ENCODE assay signal across 19 cellular contexts in genomic region chr15:78996876-78997275, GRCh38. TPM values are rescaled to one million over a fixed set of nuclear protein-coding genes. Genes with fewer than 3 reads are reported as not detected.
DNase-seq lines count a peak whose midpoint lies in the region; ATAC-seq and TF ChIP-seq lines count a peak whose summit lies in the region.
"Had no signal": no experiment of that assay in that cellular context is flagged by ENCODE, and none has a peak within 500 bp of the region (broad histone marks: within the 10 kb centered on the region; RNA-seq: fewer than 3 reads in every experiment).

No MANE protein-coding gene starts in this region.

- H3K27me3 ChIP-seq in IMR-90 (ENCODE audit: control insufficient read depth, insufficient read depth, low read length), result no peaks in the 10 kb centered on the region; the same call in 1 of the 2 replicates
- H3K27me3 ChIP-seq: gastrocnemius medialis, vagina had no signal

- no peak overlapping the region for H3K18ac ChIP-seq in IMR-90 (ENCODE audit: low read depth, low read length)

- H3K9ac ChIP-seq in IMR-90 (ENCODE audit: low read depth, low read length), result no peak overlapping the region

- H2BK5ac ChIP-seq in IMR-90 (ENCODE audit: low read depth, low read length, poor library complexity, severe bottlenecking), result no peak overlapping the region

- H3K4me3 Mint-ChIP-seq in CD14-positive monocyte, result no peak overlapping the region
- no peak overlapping the region for H3K4me3 Mint-ChIP-seq in dendritic cell treated with granulocyte-macrophage colony-stimulating factor and Interleukin-4, amounts not matched to agents 40 ng/mL and 50 ng/mL, for 4 days
- no peak overlapping the region for H3K4me3 Mint-ChIP-seq in nephron progenitor cell
- H3K4me3 Mint-ChIP-seq in activated CD4-positive, alpha-beta T cell treated with anti-CD3 and anti-CD28 coated beads, Interleukin-2, amount 10 ng/mL, durations not matched to agents 7 days and 5 days, result no peak overlapping the region
- H3K4me3 Mint-ChIP-seq: CD4-positive, CD25-positive, alpha-beta regulatory T cell; naive B cell; stimulated activated naive CD8-positive, alpha-beta T cell treated with anti-CD3 and anti-CD28 coated beads, Interleukin-15, Interleukin-2, amounts not matched to agents 100 ng/mL and 50 ng/mL, for 24 hours; T-helper 2 cell treated with Interferon-gamma antibody and Interleukin-4, amounts not matched to agents 5 μg/mL and 100 μg/mL, for 36 hours had no signal

- H2BK15ac ChIP-seq in IMR-90 (ENCODE audit: low read depth, low read length), result no peak overlapping the region

- H3K36me3 ChIP-seq in IMR-90 (ENCODE audit: control insufficient read depth, insufficient read depth, low read length), result no peaks in the 10 kb centered on the region
- H3K36me3 ChIP-seq: gastrocnemius medialis, vagina had no signal

- H3K79me1 ChIP-seq in IMR-90 (ENCODE audit: low read depth in 1 of 2, low read length in 2 of 2), result no peaks in the 10 kb centered on the region

- no peaks in the 10 kb centered on the region for H3K9me3 ChIP-seq in IMR-90 (ENCODE audit: control insufficient read depth, insufficient read depth, low read length)
- H3K9me3 ChIP-seq: gastrocnemius medialis, vagina had no signal

- BruUV-seq in IMR-90 (replicated peaks; lab: Mats Ljungman, UMichigan), result no TSS peak

- no peak for TF ChIP-seq RAD21 in IMR-90 (IDR thresholded peaks at IDR 0.05; ENCODE audit: low read length)

- peak overlapping the region; percentile 58 for H2AFZ ChIP-seq in IMR-90 (replicated peaks; ENCODE audit: low read length, poor library complexity)

- H3K9me1 ChIP-seq in IMR-90 (ENCODE audit: insufficient read depth, low read length), result peaks cover 9% of the 10 kb centered on the region

- no peak overlapping the region for H2BK20ac ChIP-seq in IMR-90 (ENCODE audit: low read depth, low read length)

- TF ChIP-seq CTCF in CD14-positive monocyte (IDR thresholded peaks at IDR 0.05) (no peak), IMR-90 (conservative IDR thresholded peaks at IDR 0.05; ENCODE audit: low read depth, low read length) (no peak), nephron progenitor cell (IDR thresholded peaks at IDR 0.05) (no peak)

- no peak overlapping the region; the same call in 1 of the 2 replicates for H2AK5ac ChIP-seq in IMR-90 (ENCODE audit: low read depth, low read length)

- H4K20me1 ChIP-seq in IMR-90 (ENCODE audit: insufficient read depth, low read length), result no peaks in the 10 kb centered on the region

- in situ Hi-C loops in IMR-90 (cut with MboI; ENCODE audit: low sequenced_read_pairs), result no loop called here

- H4K8ac ChIP-seq in IMR-90 (ENCODE audit: low read depth in 2 of 2, low read length in 2 of 2), result no peak overlapping the region

- H3K4me1 Mint-ChIP-seq in CD14-positive monocyte (peaks cover 22% of the 10 kb centered on the region), nephron progenitor cell (peaks cover 19% of the 10 kb centered on the region)
- peaks cover 70% of the 10 kb centered on the region for H3K4me1 Mint-ChIP-seq in dendritic cell treated with granulocyte-macrophage colony-stimulating factor and Interleukin-4, amounts not matched to agents 40 ng/mL and 50 ng/mL, for 4 days (ENCODE audit: low read depth)
- no peaks in the 10 kb centered on the region for H3K4me1 Mint-ChIP-seq in activated CD4-positive, alpha-beta T cell treated with anti-CD3 and anti-CD28 coated beads, Interleukin-2, amount 10 ng/mL, durations not matched to agents 7 days and 5 days
- H3K4me1 Mint-ChIP-seq: CD4-positive, CD25-positive, alpha-beta regulatory T cell had no signal

- no peak for ATAC-seq in IMR-90 (ENCODE audit: low read depth)
- ATAC-seq: gastrocnemius medialis had no signal

- no peak overlapping the region for H4K5ac ChIP-seq in IMR-90 (ENCODE audit: low read depth, low read length)

- dilution Hi-C loops in IMR-90 (cut with HindIII; ENCODE audit: low sequenced_read_pairs, unreplicated experiment), result no loop called here

- intact Hi-C loops in CD14-positive monocyte (cut with micrococcal nuclease) (no loop called here), IMR-90 (cut with micrococcal nuclease) (no loop called here)
- intact Hi-C loops in dendritic cell treated with granulocyte-macrophage colony-stimulating factor and Interleukin-4, amounts not matched to agents 40 ng/mL and 50 ng/mL, for 4 days (cut with micrococcal nuclease), result no loop called here

- no peaks in the 10 kb centered on the region for H3K9me3 Mint-ChIP-seq in CD14-positive monocyte
- no peaks in the 10 kb centered on the region for H3K9me3 Mint-ChIP-seq in dendritic cell treated with granulocyte-macrophage colony-stimulating factor and Interleukin-4, amounts not matched to agents 40 ng/mL and 50 ng/mL, for 4 days
- H3K9me3 Mint-ChIP-seq in nephron progenitor cell, result no peaks in the 10 kb centered on the region
- H3K9me3 Mint-ChIP-seq in activated CD4-positive, alpha-beta T cell treated with anti-CD3 and anti-CD28 coated beads, Interleukin-2, amount 10 ng/mL, durations not matched to agents 7 days and 5 days, result no peaks in the 10 kb centered on the region
- H3K9me3 Mint-ChIP-seq: CD4-positive, CD25-positive, alpha-beta regulatory T cell; naive B cell; stimulated activated naive CD8-positive, alpha-beta T cell treated with anti-CD3 and anti-CD28 coated beads, Interleukin-15, Interleukin-2, amounts not matched to agents 100 ng/mL and 50 ng/mL, for 24 hours; T-helper 2 cell treated with Interferon-gamma antibody and Interleukin-4, amounts not matched to agents 5 μg/mL and 100 μg/mL, for 36 hours had no signal

- no peak overlapping the region for H3K27ac ChIP-seq in IMR-90 (ENCODE audit: insufficient read depth, low read length)
- H3K27ac ChIP-seq: gastrocnemius medialis, vagina had no signal

- H3K36me3 Mint-ChIP-seq in CD14-positive monocyte (peaks cover 0 to 4% of the 10 kb centered on the region in 2 donors), nephron progenitor cell (ENCODE audit: low read depth) (no peaks in the 10 kb centered on the region)
- peaks cover 8% of the 10 kb centered on the region for H3K36me3 Mint-ChIP-seq in dendritic cell treated with granulocyte-macrophage colony-stimulating factor and Interleukin-4, amounts not matched to agents 40 ng/mL and 50 ng/mL, for 4 days (ENCODE audit: low read depth)
- no peaks in the 10 kb centered on the region for H3K36me3 Mint-ChIP-seq in activated CD4-positive, alpha-beta T cell treated with anti-CD3 and anti-CD28 coated beads, Interleukin-2, amount 10 ng/mL, durations not matched to agents 7 days and 5 days (ENCODE audit: low read depth)
- H3K36me3 Mint-ChIP-seq: CD4-positive, CD25-positive, alpha-beta regulatory T cell; naive B cell had no signal

- H3K4me1 ChIP-seq in IMR-90 (ENCODE audit: control insufficient read depth, insufficient read depth, low read length), result no peaks in the 10 kb centered on the region; the same call in 1 of the 2 replicates
- H3K4me1 ChIP-seq: gastrocnemius medialis had no signal

- H3K27me3 Mint-ChIP-seq in CD14-positive monocyte (ENCODE audit: low read depth in 3 of 3), result peaks cover 4 to 6% (median 4%) of the 10 kb centered on the region in 3 donors
- peaks cover 3% of the 10 kb centered on the region for H3K27me3 Mint-ChIP-seq in dendritic cell treated with granulocyte-macrophage colony-stimulating factor and Interleukin-4, amounts not matched to agents 40 ng/mL and 50 ng/mL, for 4 days
- peaks cover 6% of the 10 kb centered on the region for H3K27me3 Mint-ChIP-seq in nephron progenitor cell (ENCODE audit: low read depth, poor library complexity)
- peaks cover 1% of the 10 kb centered on the region for H3K27me3 Mint-ChIP-seq in activated CD4-positive, alpha-beta T cell treated with anti-CD3 and anti-CD28 coated beads, Interleukin-2, amount 10 ng/mL, durations not matched to agents 7 days and 5 days
- H3K27me3 Mint-ChIP-seq: CD4-positive, CD25-positive, alpha-beta regulatory T cell; stimulated activated naive CD8-positive, alpha-beta T cell treated with anti-CD3 and anti-CD28 coated beads, Interleukin-15, Interleukin-2, amounts not matched to agents 100 ng/mL and 50 ng/mL, for 24 hours had no signal

- no peak overlapping the region for H3K56ac ChIP-seq in IMR-90 (ENCODE audit: extremely low read depth, insufficient read depth, low read length)

- no CpG with 5 or more reads among the region's 6 CpGs for WGBS in IMR-90 (ENCODE audit: extremely low coverage in 2 of 2, insufficient read length in 1 of 2), 2 experiments

- peak overlapping the region; percentile 40; the same call in 1 of the 2 replicates for H2BK120ac ChIP-seq in IMR-90 (ENCODE audit: low read depth, low read length)

- no peak overlapping the region for H3K14ac ChIP-seq in IMR-90 (replicated peaks; ENCODE audit: low read depth, low read length)

- H3K4ac ChIP-seq in IMR-90 (ENCODE audit: low read depth, low read length), result no peak overlapping the region

- H3K4me3 ChIP-seq in IMR-90 (ENCODE audit: insufficient read depth, low read depth, low read length), result no peak overlapping the region
- H3K4me3 ChIP-seq: gastrocnemius medialis, vagina had no signal

- peak; percentile 26 for DNase-seq in CD14-positive monocyte (ENCODE audit: low spot score)
- DNase-seq in IMR-90, result no peak
- no peak for DNase-seq in nephron progenitor cell
- DNase-seq in stimulated activated CD4-positive, alpha-beta T cell treated with anti-CD3 and anti-CD28 coated beads, Interleukin-2, amount 100 ng/mL, for 24 hours, result no peak
- no peak for DNase-seq in activated CD4-positive, alpha-beta T cell treated with anti-CD3 and anti-CD28 coated beads, Interleukin-2, amount 10 ng/mL, durations not matched to agents 7 days and 5 days
- DNase-seq in mucosa of gallbladder (ENCODE audit: low spot score), result no peak
- no peak for DNase-seq in activated T-cell treated with anti-CD3 and anti-CD28 coated beads, Interleukin-2, amount 50 U/mL, for 48 hours
- DNase-seq: activated CD4-positive, CD25-positive, alpha-beta regulatory T cell; amniotic stem cell; CD4-positive, CD25-positive, alpha-beta regulatory T cell; DMS79 treated with DMSO at 0.1 percent for 48 hours; gastrocnemius medialis; naive B cell; NCI-H1436 treated with DMSO at 0.1 percent for 48 hours; SHP77 treated with DMSO at 0.1 percent for 48 hours had no signal

- no peak overlapping the region for H3K4me2 ChIP-seq in IMR-90 (ENCODE audit: low read depth, low read length)

- CTCF ChIA-PET in IMR-90 (lab: Yijun Ruan, JAX), result no interaction called here
- CTCF ChIA-PET in activated CD4-positive, alpha-beta T cell treated with anti-CD3 and anti-CD28 coated beads, Interleukin-2, amount 10 ng/mL, durations not matched to agents 7 days and 5 days (lab: Charles Lee), result no interaction called here

- TF ChIP-seq POLR2A in IMR-90 (IDR thresholded peaks at IDR 0.05; ENCODE audit: low read depth, low read length), result no peak

- no peak overlapping the region for H2AK9ac ChIP-seq in IMR-90 (replicated peaks; ENCODE audit: low read depth, low read length, poor library complexity)

- H4K91ac ChIP-seq in IMR-90 (ENCODE audit: insufficient read depth, low read depth, low read length), result no peak overlapping the region

- H3K23ac ChIP-seq in IMR-90 (ENCODE audit: low read depth, low read length), result no peak overlapping the region

- no peak overlapping the region for H3K27ac Mint-ChIP-seq in CD14-positive monocyte
- H3K27ac Mint-ChIP-seq in dendritic cell treated with granulocyte-macrophage colony-stimulating factor and Interleukin-4, amounts not matched to agents 40 ng/mL and 50 ng/mL, for 4 days, result peak overlapping the region; percentile 68
- peak overlapping the region; percentile 91 for H3K27ac Mint-ChIP-seq in nephron progenitor cell
- no peak overlapping the region for H3K27ac Mint-ChIP-seq in activated CD4-positive, alpha-beta T cell treated with anti-CD3 and anti-CD28 coated beads, Interleukin-2, amount 10 ng/mL, durations not matched to agents 7 days and 5 days
- H3K27ac Mint-ChIP-seq: CD4-positive, CD25-positive, alpha-beta regulatory T cell; stimulated activated naive CD8-positive, alpha-beta T cell treated with anti-CD3 and anti-CD28 coated beads, Interleukin-15, Interleukin-2, amounts not matched to agents 100 ng/mL and 50 ng/mL, for 24 hours; T-helper 2 cell treated with Interferon-gamma antibody and Interleukin-4, amounts not matched to agents 5 μg/mL and 100 μg/mL, for 36 hours had no signal

- POLR2A ChIA-PET in IMR-90 (lab: Charles Lee; ENCODE audit: unreplicated experiment), result no interaction called here
- POLR2A ChIA-PET in activated CD4-positive, alpha-beta T cell treated with anti-CD3 and anti-CD28 coated beads, Interleukin-2, amount 10 ng/mL, durations not matched to agents 7 days and 5 days (lab: Charles Lee), result no interaction called here

RNA-seq across cellular contexts. Expression of gene CTSH, which starts 52.0 kb away (rescaled TPM):
- polyA plus RNA-seq in CD14-positive monocyte, result 100 to 1,000 TPM; 756 to 884 TPM
- 5.6 and 11.7 TPM in 2 replicates for total RNA-seq in IMR-90 (2012; rRNA removed)
- 13.9 and 18.4 TPM in 2 replicates for polyA plus RNA-seq in IMR-90 (2012; rRNA removed)
- polyA plus RNA-seq in IMR-90 (2012; cell fraction: cytosol; rRNA removed), result 7.8 and 8.4 TPM in 2 replicates
- polyA plus RNA-seq in IMR-90 (2012; cell fraction: nucleus; rRNA removed; ENCODE audit: low replicate concordance), result 8.4 and 13.5 TPM in 2 replicates
- 10 to 100 TPM; 46.7 to 54.8 TPM for total RNA-seq in activated CD4-positive, alpha-beta T cell treated with anti-CD3 and anti-CD28 coated beads, Interleukin-2, amount 10 ng/mL, durations not matched to agents 7 days and 5 days
- total RNA-seq in mucosa of gallbladder, result 465 TPM

Comparison
In these comparisons a context has a peak if more than half of its experiments do, and no peak if none do; other contexts are left out.
1. H3K27ac Mint-ChIP-seq: peak in dendritic cell treated with granulocyte-macrophage colony-stimulating factor and Interleukin-4, amounts not matched to agents 40 ng/mL and 50 ng/mL, for 4 days (single experiment) and nephron progenitor cell (single experiment); none in CD14-positive monocyte (0 of 7) and activated CD4-positive, alpha-beta T cell treated with anti-CD3 and anti-CD28 coated beads, Interleukin-2, amount 10 ng/mL, durations not matched to agents 7 days and 5 days (single experiment).